9 cellular contexts compared by ENCODE assay signal in the genomic region with DNA sequence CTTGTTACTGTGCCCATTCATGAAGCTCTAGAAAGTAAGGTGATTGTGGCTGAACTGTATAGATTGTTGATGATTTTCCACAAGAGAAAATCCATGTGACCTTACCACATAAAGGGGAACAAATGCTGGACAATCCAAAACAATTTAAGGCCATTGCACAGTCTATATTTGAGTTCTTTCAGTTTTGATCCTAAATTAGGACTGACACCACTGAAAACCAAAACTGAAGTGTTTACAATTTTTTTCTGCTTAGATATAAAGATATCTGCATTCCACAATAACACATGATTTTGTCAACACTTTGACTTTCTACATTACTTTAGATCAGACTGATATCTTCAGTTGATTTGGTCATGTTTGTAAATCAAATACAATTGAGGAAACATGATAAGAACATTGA.
"Had no signal": no experiment of that assay in that cellular context is flagged by ENCODE, and none has a peak within 500 bp of the region (broad histone marks: within the 10 kb centered on the region; RNA-seq: fewer than 3 reads in every experiment).

No MANE protein-coding gene starts in this region.

- H3K4me3 ChIP-seq: GM23338, K562 had no signal

- H3K27ac ChIP-seq: HL-60 had no signal

- ATAC-seq: GM23338, K562 had no signal

- H3K4me3 Mint-ChIP-seq: GM23338, H9 had no signal

- H3K27ac Mint-ChIP-seq: GM23338, H9 had no signal

- DNase-seq: H9, HCEC 1CT, IMR-90, KG1 had no signal

- H3K4me2 ChIP-seq: GM23338 had no signal

- H2AFZ ChIP-seq: GM23338 had no signal

- FAIRE-seq: H1, H54, K562 had no signal
